8 cellular contexts compared by ENCODE assay signal in the genomic region with DNA sequence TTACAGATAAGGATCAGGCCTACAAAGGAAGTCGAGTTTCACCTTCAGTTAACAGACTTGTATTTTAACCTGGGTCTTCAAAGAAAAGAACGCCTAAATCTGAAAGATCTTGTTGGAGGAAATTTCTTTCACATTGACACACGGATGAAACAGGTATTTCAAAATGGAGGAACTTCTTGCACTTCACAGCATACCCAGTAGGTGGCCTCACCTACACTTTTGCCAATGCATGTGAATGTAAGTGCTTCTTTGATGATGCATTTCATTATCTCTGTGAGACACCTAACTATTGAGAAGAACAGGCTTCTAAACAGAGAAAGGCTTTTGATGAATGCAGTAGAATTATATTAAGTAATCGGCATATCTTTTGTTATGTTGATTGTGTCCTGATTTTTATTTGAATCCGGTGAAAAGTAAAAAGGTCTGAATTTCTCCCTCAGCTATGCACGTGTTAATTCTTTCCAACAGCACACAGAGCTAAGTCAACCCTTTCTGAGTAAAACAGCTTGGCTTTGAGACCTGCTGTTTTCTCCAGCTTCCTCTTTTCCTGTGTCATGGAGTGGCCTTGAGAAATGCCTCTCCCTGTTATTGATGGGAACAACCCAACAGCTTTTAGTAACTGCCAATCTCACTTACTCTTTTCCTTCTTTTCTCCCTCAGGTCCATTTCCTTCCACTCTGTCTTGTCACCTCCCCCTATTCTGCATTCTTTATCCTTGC.
DNase-seq lines count a peak whose midpoint lies in the region; ATAC-seq and TF ChIP-seq lines count a peak whose summit lies in the region.

No MANE protein-coding gene starts in this region.

- H3K79me2 ChIP-seq in OCI-LY7 (ENCODE audit: insufficient read depth, low read depth, low read length) = no peaks in the 10 kb centered on the region

- CTCF ChIA-PET in OCI-LY7 (lab: Charles Lee; ENCODE audit: unreplicated experiment) = no interaction called here

- H3K36me3 ChIP-seq in OCI-LY7 (ENCODE audit: insufficient read depth, low read length) (no peaks in the 10 kb centered on the region), esophagus squamous epithelium (no peaks in the 10 kb centered on the region)

- DNase-seq in NCI-H526 (lab: John Stamatoyannopoulos, UW) (peak; percentile 18 to 56), NCI-H526 treated with DMSO at 0.1 percent for 48 hours (lab: John Stamatoyannopoulos, UW) (no peak), OCI-LY7 (ENCODE audit: low spot score) (peak; percentile 60), esophagus squamous epithelium (lab: John Stamatoyannopoulos, UW) (no peak), renal cortical epithelial cell (ENCODE audit: low read depth) (peak; percentile 44), GOT3 (lab: John Stamatoyannopoulos, UW) (no peak)

- no peak overlapping the region for H3K4me3 ChIP-seq in OCI-LY7 (ENCODE audit: low read depth, low read length, poor library complexity, severe bottlenecking)
- no peak overlapping the region for H3K4me3 ChIP-seq in esophagus squamous epithelium

- H3K9me2 ChIP-seq in OCI-LY7 (ENCODE audit: insufficient read depth, low read length) = no peaks in the 10 kb centered on the region

- no peaks in the 10 kb centered on the region for H3K27me3 ChIP-seq in esophagus squamous epithelium

- peak overlapping the region; percentile 76 for H2AFZ ChIP-seq in OCI-LY7 (ENCODE audit: low read length)

- BruUV-seq in OCI-LY7 (replicated peaks; lab: Mats Ljungman, UMichigan) = no TSS peak

- 36 to 37% methylated on average over 6 of the region's 6 CpGs for WGBS in esophagus squamous epithelium, 2 donors

- intact Hi-C loops in OCI-LY7 (cut with micrococcal nuclease; ENCODE audit: unreplicated experiment) = loop anchor here (10.0 kb wide), 1 partner anchor 355 kb away; no protein-coding TSS in a partner anchor
- intact Hi-C loops in esophagus squamous epithelium (cut with DNase I) = no loop called here

- H3K9me3 ChIP-seq in OCI-LY7 (ENCODE audit: low read length) (no peaks in the 10 kb centered on the region), esophagus squamous epithelium (no peaks in the 10 kb centered on the region)

- H3K4me1 ChIP-seq in OCI-LY7 (ENCODE audit: insufficient read depth, low read length, poor library complexity, severe bottlenecking) (no peaks in the 10 kb centered on the region), esophagus squamous epithelium (no peaks in the 10 kb centered on the region)

- POLR2A ChIA-PET in OCI-LY7 (lab: Charles Lee) = no interaction called here

- no peak for TF ChIP-seq POLR2A in esophagus squamous epithelium (IDR thresholded peaks at IDR 0.05)

- H4K20me1 ChIP-seq in OCI-LY7 (ENCODE audit: insufficient read depth, low read length) = no peaks in the 10 kb centered on the region

- H3K4me2 ChIP-seq in OCI-LY7 (ENCODE audit: low read length) = peak overlapping the region; percentile 33; the same call in 1 of the 2 replicates

- H3K27ac ChIP-seq in OCI-LY7 (ENCODE audit: low read depth, low read length, poor library complexity, severe bottlenecking) (no peak overlapping the region), esophagus squamous epithelium (no peak overlapping the region)

- peak; percentile 98 for ATAC-seq in GM19467 (IDR thresholded peaks at IDR 0.05; ENCODE audit: unreplicated experiment)
- ATAC-seq in HG03439 (IDR thresholded peaks at IDR 0.05; ENCODE audit: unreplicated experiment) = peak; percentile 93

- TF ChIP-seq CTCF in OCI-LY7 (conservative IDR thresholded peaks at IDR 0.05; ENCODE audit: low read length) (peak; percentile 90), esophagus squamous epithelium (IDR thresholded peaks at IDR 0.05) (peak in 5 of 6 experiments; percentile 8 to 44 (median 22))

Comparison
In these comparisons a context has a peak if more than half of its experiments do, and no peak if none do; other contexts are left out.
1. DNase-seq: peak in NCI-H526 (2 of 2), OCI-LY7 (single experiment) and renal cortical epithelial cell (single experiment); none in NCI-H526 treated with DMSO at 0.1 percent for 48 hours (single experiment), esophagus squamous epithelium (single experiment) and GOT3 (single experiment).